Comparison of ENCODE assay signal across 12 cellular contexts in genomic region chr1:204566583-204566955, GRCh38.
"Had no signal": no experiment of that assay in that cellular context is flagged by ENCODE, and none has a peak within 500 bp of the region (broad histone marks: within the 10 kb centered on the region; RNA-seq: fewer than 3 reads in every experiment).

No MANE protein-coding gene starts in this region.

- H3K4me3 ChIP-seq: colonic mucosa, esophagus squamous epithelium, hepatocyte, uterus had no signal

- H2AFZ ChIP-seq: hepatocyte, parathyroid adenoma had no signal

- H3K36me3 ChIP-seq: colonic mucosa, uterus had no signal

- DNase-seq: activated CD4-positive, CD25-positive, alpha-beta regulatory T cell treated with anti-CD3 and anti-CD28 coated beads, Interleukin-2, amount 50 U/mL, for 72 hours; activated effector memory CD4-positive, alpha-beta T cell treated with Interleukin-2 at 50 U/mL for 16 hours; esophagus squamous epithelium had no signal

- H3K27ac ChIP-seq: colonic mucosa, hepatocyte, neutrophil, parathyroid adenoma, uterus had no signal

- H3K79me2 ChIP-seq: hepatocyte, parathyroid adenoma had no signal

- H3K27ac Mint-ChIP-seq: activated naive CD4-positive, alpha-beta T cell treated with anti-CD3 and anti-CD28 coated beads, Interleukin-2, amount 50 U/mL, for 24 hours; T-helper 2 cell treated with Interferon-gamma antibody and Interleukin-4, amounts not matched to agents 5 μg/mL and 100 μg/mL, for 36 hours had no signal

- H3K9ac ChIP-seq: parathyroid adenoma had no signal

- H3K4me1 ChIP-seq: colonic mucosa, parathyroid adenoma, uterus had no signal

- H3K9me3 ChIP-seq: colonic mucosa, esophagus squamous epithelium, neutrophil, uterus had no signal

- H3K27me3 ChIP-seq: colonic mucosa, esophagus squamous epithelium, hepatocyte, neutrophil, uterus had no signal

- H3K9me3 Mint-ChIP-seq: activated naive CD4-positive, alpha-beta T cell treated with anti-CD3 and anti-CD28 coated beads, Interleukin-2, amount 50 U/mL, for 24 hours; naive B cell; stimulated activated memory B cell treated with anti-CD40 and anti-IgM and Interleukin-4, amounts not matched to agents 10 μg/mL and 1 μg/mL and 100 μg/mL, for 72 hours; T-helper 2 cell treated with Interferon-gamma antibody and Interleukin-4, amounts not matched to agents 5 μg/mL and 100 μg/mL, for 36 hours had no signal

- H3K4me2 ChIP-seq: hepatocyte had no signal

- H3K4me3 Mint-ChIP-seq: activated naive CD4-positive, alpha-beta T cell treated with anti-CD3 and anti-CD28 coated beads, Interleukin-2, amount 50 U/mL, for 24 hours; naive B cell; stimulated activated memory B cell treated with anti-CD40 and anti-IgM and Interleukin-4, amounts not matched to agents 10 μg/mL and 1 μg/mL and 100 μg/mL, for 72 hours; T-helper 2 cell treated with Interferon-gamma antibody and Interleukin-4, amounts not matched to agents 5 μg/mL and 100 μg/mL, for 36 hours had no signal

- H3K27me3 Mint-ChIP-seq: activated naive CD4-positive, alpha-beta T cell treated with anti-CD3 and anti-CD28 coated beads, Interleukin-2, amount 50 U/mL, for 24 hours; naive B cell; stimulated activated memory B cell treated with anti-CD40 and anti-IgM and Interleukin-4, amounts not matched to agents 10 μg/mL and 1 μg/mL and 100 μg/mL, for 72 hours had no signal
